24 cellular contexts compared by ENCODE assay signal in genomic region chr3:166223120-166223519, GRCh38.
"Had no signal": no experiment of that assay in that cellular context is flagged by ENCODE, and none has a peak within 500 bp of the region (broad histone marks: within the 10 kb centered on the region; RNA-seq: fewer than 3 reads in every experiment).

No MANE protein-coding gene starts in this region.

- H3K4me3 ChIP-seq: ascending aorta, gastrocnemius medialis, left ventricle myocardium inferior, tibial nerve, uterus had no signal

- DNase-seq: activated CD4-positive, CD25-positive, alpha-beta regulatory T cell treated with anti-CD3 and anti-CD28 coated beads, Interleukin-2, amount 50 U/mL, for 72 hours; activated CD8-positive, alpha-beta memory T cell treated with anti-CD3 and anti-CD28 coated beads for 24 hours; activated CD8-positive, alpha-beta memory T cell treated with anti-CD3 and anti-CD28 coated beads, Interleukin-2, amount 50 U/mL, for 48 hours; activated effector memory CD4-positive, alpha-beta T cell treated with anti-CD3 and anti-CD28 coated beads, Interleukin-2, amount 50 U/mL, for 16 hours; activated naive CD4-positive, alpha-beta T cell treated with anti-CD3 and anti-CD28 coated beads, Interleukin-2, amount 50 U/mL, for 16 hours; activated T-cell treated with anti-CD3 and anti-CD28 coated beads, Interleukin-2, amount 50 U/mL, for 72 hours; cerebellar nuclear complex; cortex of kidney; gastrocnemius medialis; head of caudate nucleus; kidney glomerular epithelial cell; left ventricle myocardium inferior; mammary epithelial cell; right cardiac atrium; small intestine; stimulated activated CD4-positive, alpha-beta T cell treated with anti-CD3 and anti-CD28 coated beads, Interleukin-15, amount 100 ng/mL, for 24 hours; stimulated activated CD4-positive, alpha-beta T cell treated with anti-CD3 and anti-CD28 coated beads, Interleukin-2, amount 100 ng/mL, for 48 hours; uterus had no signal

- H3K4me3 Mint-ChIP-seq: activated T-cell treated with anti-CD3 and anti-CD28 coated beads, Interleukin-2, amount 50 U/mL, for 72 hours; stimulated activated naive CD8-positive, alpha-beta T cell treated with anti-CD3 and anti-CD28 coated beads, Interleukin-15, Interleukin-2, amounts not matched to agents 100 ng/mL and 50 ng/mL, for 24 hours had no signal

- H3K27ac ChIP-seq: ascending aorta, gastrocnemius medialis, left ventricle myocardium inferior, tibial nerve, uterus, VCaP had no signal

- ATAC-seq: activated T-cell treated with anti-CD3 and anti-CD28 coated beads, Interleukin-2, amount 50 U/mL, for 72 hours; esophagus mucosa; gastrocnemius medialis; right cardiac atrium had no signal

- H3K27me3 Mint-ChIP-seq: progenitor cell of endocrine pancreas; stimulated activated naive CD8-positive, alpha-beta T cell treated with anti-CD3 and anti-CD28 coated beads, Interleukin-15, Interleukin-2, amounts not matched to agents 100 ng/mL and 50 ng/mL, for 24 hours had no signal

- H3K27me3 ChIP-seq: ascending aorta, gastrocnemius medialis, tibial nerve, uterus had no signal

- H3K4me1 ChIP-seq: ascending aorta, gastrocnemius medialis, left ventricle myocardium inferior, tibial nerve, uterus had no signal

- H3K36me3 ChIP-seq: ascending aorta, gastrocnemius medialis, left ventricle myocardium inferior, tibial nerve, uterus had no signal

- H3K27ac Mint-ChIP-seq: activated T-cell treated with anti-CD3 and anti-CD28 coated beads, Interleukin-2, amount 50 U/mL, for 72 hours; progenitor cell of endocrine pancreas; stimulated activated naive CD8-positive, alpha-beta T cell treated with anti-CD3 and anti-CD28 coated beads, Interleukin-15, Interleukin-2, amounts not matched to agents 100 ng/mL and 50 ng/mL, for 24 hours had no signal

- H3K9me3 ChIP-seq: ascending aorta, gastrocnemius medialis, uterus had no signal
